In the genomic region with DNA sequence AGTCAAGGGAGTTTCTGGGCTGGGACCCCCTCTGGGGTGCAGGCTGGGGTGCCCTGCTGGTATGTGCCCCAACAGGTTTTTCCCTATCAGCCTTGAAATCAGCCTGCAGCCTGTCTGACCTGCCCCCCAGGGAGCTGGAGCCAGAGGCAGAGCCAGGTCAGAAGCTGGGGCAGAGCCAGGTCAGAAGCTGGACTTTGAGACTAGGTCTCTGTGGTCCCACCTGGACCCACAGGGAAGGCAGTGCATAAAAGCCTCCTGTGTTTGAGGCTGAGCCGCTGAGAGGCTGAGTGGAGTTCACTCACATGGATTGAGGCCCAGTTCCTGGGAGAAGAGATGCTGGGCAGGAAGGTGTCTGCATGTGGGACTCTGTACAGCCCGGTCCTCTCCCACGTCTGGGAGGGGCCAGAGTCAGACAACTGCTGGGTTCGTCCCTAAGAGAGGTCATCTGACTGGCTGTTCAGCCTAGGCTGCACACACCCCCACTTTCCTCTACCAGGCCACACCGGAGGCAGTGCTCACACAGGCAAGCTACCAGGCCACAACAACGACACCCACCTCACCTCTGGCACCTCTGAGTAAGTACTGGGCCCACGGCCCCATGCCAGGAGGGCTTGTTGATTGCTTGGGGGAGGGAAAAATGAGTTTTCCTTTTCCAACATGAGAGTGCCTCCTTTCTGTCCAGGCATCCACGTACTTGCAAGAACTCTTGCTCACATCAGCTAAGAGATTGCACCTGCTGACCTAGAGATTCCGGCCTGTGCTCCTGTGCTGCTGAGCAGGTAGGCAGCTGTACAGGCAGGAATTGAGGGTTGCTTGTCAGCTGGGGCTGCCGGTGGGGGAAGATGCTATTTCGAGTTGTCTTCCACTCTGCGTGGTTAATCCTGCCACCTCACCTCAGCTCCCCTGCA, we compare ENCODE assay signal across 2 cellular contexts.
TF ChIP-seq lines count a peak whose summit lies in the region.

A gene with protein sequence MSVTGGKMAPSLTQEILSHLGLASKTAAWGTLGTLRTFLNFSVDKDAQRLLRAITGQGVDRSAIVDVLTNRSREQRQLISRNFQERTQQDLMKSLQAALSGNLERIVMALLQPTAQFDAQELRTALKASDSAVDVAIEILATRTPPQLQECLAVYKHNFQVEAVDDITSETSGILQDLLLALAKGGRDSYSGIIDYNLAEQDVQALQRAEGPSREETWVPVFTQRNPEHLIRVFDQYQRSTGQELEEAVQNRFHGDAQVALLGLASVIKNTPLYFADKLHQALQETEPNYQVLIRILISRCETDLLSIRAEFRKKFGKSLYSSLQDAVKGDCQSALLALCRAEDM (plus strand): TSS at position 488 of the 908 bp plus-strand sequence. CDS start 814 bp downstream, outside the sequence.

TF ChIP-seq in GM23338, 12 proteins besides CTCF, POLR2A, EP300 and RAD21:
- no peak for TF ChIP-seq JUNB (IDR thresholded peaks at IDR 0.05; ENCODE audit: unreplicated experiment)
- TF ChIP-seq CREB1 (CRISPR knock-in tag; IDR thresholded peaks at IDR 0.05; ENCODE audit: low read depth): no peak
- TF ChIP-seq ZNF331 (CRISPR knock-in tag; IDR thresholded peaks at IDR 0.05; ENCODE audit: low read depth): no peak
- no peak for TF ChIP-seq EZH2phosphoT487 (IDR thresholded peaks at IDR 0.05; ENCODE audit: unreplicated experiment)
- TF ChIP-seq EZH2 (IDR thresholded peaks at IDR 0.05; ENCODE audit: low read depth, unreplicated experiment): no peak
- TF ChIP-seq, protein P1, sequence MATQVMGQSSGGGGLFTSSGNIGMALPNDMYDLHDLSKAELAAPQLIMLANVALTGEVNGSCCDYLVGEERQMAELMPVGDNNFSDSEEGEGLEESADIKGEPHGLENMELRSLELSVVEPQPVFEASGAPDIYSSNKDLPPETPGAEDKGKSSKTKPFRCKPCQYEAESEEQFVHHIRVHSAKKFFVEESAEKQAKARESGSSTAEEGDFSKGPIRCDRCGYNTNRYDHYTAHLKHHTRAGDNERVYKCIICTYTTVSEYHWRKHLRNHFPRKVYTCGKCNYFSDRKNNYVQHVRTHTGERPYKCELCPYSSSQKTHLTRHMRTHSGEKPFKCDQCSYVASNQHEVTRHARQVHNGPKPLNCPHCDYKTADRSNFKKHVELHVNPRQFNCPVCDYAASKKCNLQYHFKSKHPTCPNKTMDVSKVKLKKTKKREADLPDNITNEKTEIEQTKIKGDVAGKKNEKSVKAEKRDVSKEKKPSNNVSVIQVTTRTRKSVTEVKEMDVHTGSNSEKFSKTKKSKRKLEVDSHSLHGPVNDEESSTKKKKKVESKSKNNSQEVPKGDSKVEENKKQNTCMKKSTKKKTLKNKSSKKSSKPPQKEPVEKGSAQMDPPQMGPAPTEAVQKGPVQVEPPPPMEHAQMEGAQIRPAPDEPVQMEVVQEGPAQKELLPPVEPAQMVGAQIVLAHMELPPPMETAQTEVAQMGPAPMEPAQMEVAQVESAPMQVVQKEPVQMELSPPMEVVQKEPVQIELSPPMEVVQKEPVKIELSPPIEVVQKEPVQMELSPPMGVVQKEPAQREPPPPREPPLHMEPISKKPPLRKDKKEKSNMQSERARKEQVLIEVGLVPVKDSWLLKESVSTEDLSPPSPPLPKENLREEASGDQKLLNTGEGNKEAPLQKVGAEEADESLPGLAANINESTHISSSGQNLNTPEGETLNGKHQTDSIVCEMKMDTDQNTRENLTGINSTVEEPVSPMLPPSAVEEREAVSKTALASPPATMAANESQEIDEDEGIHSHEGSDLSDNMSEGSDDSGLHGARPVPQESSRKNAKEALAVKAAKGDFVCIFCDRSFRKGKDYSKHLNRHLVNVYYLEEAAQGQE (IDR thresholded peaks at IDR 0.05; ENCODE audit: unreplicated experiment): no peak
- TF ChIP-seq, protein P2, sequence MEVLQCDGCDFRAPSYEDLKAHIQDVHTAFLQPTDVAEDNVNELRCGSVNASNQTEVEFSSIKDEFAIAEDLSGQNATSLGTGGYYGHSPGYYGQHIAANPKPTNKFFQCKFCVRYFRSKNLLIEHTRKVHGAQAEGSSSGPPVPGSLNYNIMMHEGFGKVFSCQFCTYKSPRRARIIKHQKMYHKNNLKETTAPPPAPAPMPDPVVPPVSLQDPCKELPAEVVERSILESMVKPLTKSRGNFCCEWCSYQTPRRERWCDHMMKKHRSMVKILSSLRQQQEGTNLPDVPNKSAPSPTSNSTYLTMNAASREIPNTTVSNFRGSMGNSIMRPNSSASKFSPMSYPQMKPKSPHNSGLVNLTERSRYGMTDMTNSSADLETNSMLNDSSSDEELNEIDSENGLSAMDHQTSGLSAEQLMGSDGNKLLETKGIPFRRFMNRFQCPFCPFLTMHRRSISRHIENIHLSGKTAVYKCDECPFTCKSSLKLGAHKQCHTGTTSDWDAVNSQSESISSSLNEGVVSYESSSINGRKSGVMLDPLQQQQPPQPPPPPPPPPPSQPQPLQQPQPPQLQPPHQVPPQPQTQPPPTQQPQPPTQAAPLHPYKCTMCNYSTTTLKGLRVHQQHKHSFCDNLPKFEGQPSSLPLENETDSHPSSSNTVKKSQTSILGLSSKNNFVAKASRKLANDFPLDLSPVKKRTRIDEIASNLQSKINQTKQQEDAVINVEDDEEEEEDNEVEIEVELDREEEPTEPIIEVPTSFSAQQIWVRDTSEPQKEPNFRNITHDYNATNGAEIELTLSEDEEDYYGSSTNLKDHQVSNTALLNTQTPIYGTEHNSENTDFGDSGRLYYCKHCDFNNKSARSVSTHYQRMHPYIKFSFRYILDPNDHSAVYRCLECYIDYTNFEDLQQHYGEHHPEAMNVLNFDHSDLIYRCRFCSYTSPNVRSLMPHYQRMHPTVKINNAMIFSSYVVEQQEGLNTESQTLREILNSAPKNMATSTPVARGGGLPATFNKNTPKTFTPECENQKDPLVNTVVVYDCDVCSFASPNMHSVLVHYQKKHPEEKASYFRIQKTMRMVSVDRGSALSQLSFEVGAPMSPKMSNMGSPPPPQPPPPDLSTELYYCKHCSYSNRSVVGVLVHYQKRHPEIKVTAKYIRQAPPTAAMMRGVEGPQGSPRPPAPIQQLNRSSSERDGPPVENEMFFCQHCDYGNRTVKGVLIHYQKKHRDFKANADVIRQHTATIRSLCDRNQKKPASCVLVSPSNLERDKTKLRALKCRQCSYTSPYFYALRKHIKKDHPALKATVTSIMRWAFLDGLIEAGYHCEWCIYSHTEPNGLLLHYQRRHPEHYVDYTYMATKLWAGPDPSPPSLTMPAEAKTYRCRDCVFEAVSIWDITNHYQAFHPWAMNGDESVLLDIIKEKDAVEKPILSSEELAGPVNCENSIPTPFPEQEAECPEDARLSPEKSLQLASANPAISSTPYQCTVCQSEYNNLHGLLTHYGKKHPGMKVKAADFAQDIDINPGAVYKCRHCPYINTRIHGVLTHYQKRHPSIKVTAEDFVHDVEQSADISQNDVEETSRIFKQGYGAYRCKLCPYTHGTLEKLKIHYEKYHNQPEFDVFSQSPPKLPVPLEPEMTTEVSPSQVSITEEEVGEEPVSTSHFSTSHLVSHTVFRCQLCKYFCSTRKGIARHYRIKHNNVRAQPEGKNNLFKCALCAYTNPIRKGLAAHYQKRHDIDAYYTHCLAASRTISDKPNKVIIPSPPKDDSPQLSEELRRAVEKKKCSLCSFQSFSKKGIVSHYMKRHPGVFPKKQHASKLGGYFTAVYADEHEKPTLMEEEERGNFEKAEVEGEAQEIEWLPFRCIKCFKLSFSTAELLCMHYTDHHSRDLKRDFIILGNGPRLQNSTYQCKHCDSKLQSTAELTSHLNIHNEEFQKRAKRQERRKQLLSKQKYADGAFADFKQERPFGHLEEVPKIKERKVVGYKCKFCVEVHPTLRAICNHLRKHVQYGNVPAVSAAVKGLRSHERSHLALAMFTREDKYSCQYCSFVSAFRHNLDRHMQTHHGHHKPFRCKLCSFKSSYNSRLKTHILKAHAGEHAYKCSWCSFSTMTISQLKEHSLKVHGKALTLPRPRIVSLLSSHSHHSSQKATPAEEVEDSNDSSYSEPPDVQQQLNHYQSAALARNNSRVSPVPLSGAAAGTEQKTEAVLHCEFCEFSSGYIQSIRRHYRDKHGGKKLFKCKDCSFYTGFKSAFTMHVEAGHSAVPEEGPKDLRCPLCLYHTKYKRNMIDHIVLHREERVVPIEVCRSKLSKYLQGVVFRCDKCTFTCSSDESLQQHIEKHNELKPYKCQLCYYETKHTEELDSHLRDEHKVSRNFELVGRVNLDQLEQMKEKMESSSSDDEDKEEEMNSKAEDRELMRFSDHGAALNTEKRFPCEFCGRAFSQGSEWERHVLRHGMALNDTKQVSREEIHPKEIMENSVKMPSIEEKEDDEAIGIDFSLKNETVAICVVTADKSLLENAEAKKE (CRISPR knock-in tag; IDR thresholded peaks at IDR 0.05): no peak
- no peak for TF ChIP-seq NANOG (IDR thresholded peaks at IDR 0.05; ENCODE audit: borderline replicate concordance)
- TF ChIP-seq ZNF114 (CRISPR knock-in tag; IDR thresholded peaks at IDR 0.05): no peak

TF ChIP-seq in H1, 55 proteins besides CTCF, POLR2A, EP300 and RAD21:
- TF ChIP-seq, protein P3, sequence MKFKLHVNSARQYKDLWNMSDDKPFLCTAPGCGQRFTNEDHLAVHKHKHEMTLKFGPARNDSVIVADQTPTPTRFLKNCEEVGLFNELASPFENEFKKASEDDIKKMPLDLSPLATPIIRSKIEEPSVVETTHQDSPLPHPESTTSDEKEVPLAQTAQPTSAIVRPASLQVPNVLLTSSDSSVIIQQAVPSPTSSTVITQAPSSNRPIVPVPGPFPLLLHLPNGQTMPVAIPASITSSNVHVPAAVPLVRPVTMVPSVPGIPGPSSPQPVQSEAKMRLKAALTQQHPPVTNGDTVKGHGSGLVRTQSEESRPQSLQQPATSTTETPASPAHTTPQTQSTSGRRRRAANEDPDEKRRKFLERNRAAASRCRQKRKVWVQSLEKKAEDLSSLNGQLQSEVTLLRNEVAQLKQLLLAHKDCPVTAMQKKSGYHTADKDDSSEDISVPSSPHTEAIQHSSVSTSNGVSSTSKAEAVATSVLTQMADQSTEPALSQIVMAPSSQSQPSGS (IDR thresholded peaks at IDR 0.05; ENCODE audit: low read length): no peak
- 0 out of 2 replicates have a peak, but pooled peaks have one; percentile 22 for TF ChIP-seq RBBP5 (IDR thresholded peaks at IDR 0.05; ENCODE audit: borderline replicate concordance, low read depth, low read length)
- TF ChIP-seq CBX5 (IDR thresholded peaks at IDR 0.05; ENCODE audit: low read depth, low read length): no peak
- peak; percentile 62; the same call in 1 of the 2 replicates for TF ChIP-seq SP1 (IDR thresholded peaks at IDR 0.05; ENCODE audit: low read depth, low read length)
- TF ChIP-seq BACH1 (IDR thresholded peaks at IDR 0.05; ENCODE audit: low read length): no peak
- peak; percentile 8 for TF ChIP-seq ASH2L (IDR thresholded peaks at IDR 0.05; ENCODE audit: low read length)
- no peak for TF ChIP-seq KDM4A (IDR thresholded peaks at IDR 0.05; ENCODE audit: low read depth, low read length, severe bottlenecking)
- TF ChIP-seq TEAD4 (IDR thresholded peaks at IDR 0.05; ENCODE audit: low read depth, low read length): peak; percentile 73
- TF ChIP-seq CTBP2 (IDR thresholded peaks at IDR 0.05; ENCODE audit: borderline replicate concordance, insufficient read depth, insufficient read length, low read length): peak; percentile 60
- no peak for TF ChIP-seq SAP30 (IDR thresholded peaks at IDR 0.05; ENCODE audit: insufficient read depth, insufficient replicate concordance, low read length)
